8 cellular contexts compared by ENCODE assay signal in genomic region chr16:10827691-10828341, GRCh38. TPM values are rescaled to one million over a fixed set of nuclear protein-coding genes. Genes with fewer than 3 reads are reported as not detected.
DNase-seq lines count a peak whose midpoint lies in the region; ATAC-seq lines count a peak whose summit lies in the region.

No MANE protein-coding gene starts in this region.

- H3K27ac ChIP-seq in temporal lobe (ENCODE audit: low read depth, low read length) (peak overlapping the region; percentile 36), Karpas-422 (ENCODE audit: low read length) (no peak overlapping the region)

- no peak overlapping the region for H3K9ac ChIP-seq in Karpas-422 (ENCODE audit: low read length)

- H4K20me1 ChIP-seq in Karpas-422 (ENCODE audit: insufficient read depth, low read depth, low read length): no peaks in the 10 kb centered on the region

- DNase-seq in HT1080 (ENCODE audit: low read depth) (peak; percentile 83), dedifferentiated amniotic fluid mesenchymal stem cell (ENCODE audit: extremely low spot score) (peak; percentile 77), lung microvascular endothelial cell (ENCODE audit: low read depth in 2 of 2) (peak; percentile 46 to 75), Karpas-422 (no peak), NCI-H526 (lab: John Stamatoyannopoulos, UW) (no peak), NCI-H82 (lab: John Stamatoyannopoulos, UW) (no peak)

- no peaks in the 10 kb centered on the region for H3K36me3 ChIP-seq in Karpas-422 (ENCODE audit: insufficient read depth, low read length)

- ATAC-seq in GM21423 (IDR thresholded peaks at IDR 0.05; ENCODE audit: unreplicated experiment): no peak

- H3K79me2 ChIP-seq in Karpas-422 (ENCODE audit: low read length): no peaks in the 10 kb centered on the region

- H3K27me3 ChIP-seq in Karpas-422 (ENCODE audit: low read length): no peaks in the 10 kb centered on the region; the same call in 1 of the 2 replicates

- H3K4me3 ChIP-seq in Karpas-422 (ENCODE audit: low read length): no peak overlapping the region

- H3K9me2 ChIP-seq in Karpas-422 (replicated peaks; ENCODE audit: insufficient read depth, low read length): no peaks in the 10 kb centered on the region

- no peak overlapping the region for H2AFZ ChIP-seq in Karpas-422 (ENCODE audit: low read length)

- H3K4me1 ChIP-seq in Karpas-422 (ENCODE audit: low read length): no peaks in the 10 kb centered on the region

- no peaks in the 10 kb centered on the region for H3K9me3 ChIP-seq in Karpas-422 (ENCODE audit: low read length)

- no peak overlapping the region for H3K4me2 ChIP-seq in Karpas-422 (ENCODE audit: low read depth, low read length, poor library complexity, severe bottlenecking)

RNA-seq across cellular contexts. Expression of gene TVP23A, which starts 9.2 kb away (rescaled TPM):
- not detected in 2 replicates for total RNA-seq in HT1080 (2014; rRNA removed; shearing (Covaris generic))
- polyA plus RNA-seq in HT1080 (2015; cell fraction: cytosol; rRNA removed): 0.06 and 0.17 TPM in 2 replicates
- not detected in 2 replicates for polyA plus RNA-seq in HT1080 (2015; cell fraction: nucleus; rRNA removed)
- total RNA-seq in lung microvascular endothelial cell: not detected in 2 replicates
- 11.3 TPM for total RNA-seq in temporal lobe
- not detected in 2 replicates for total RNA-seq in Karpas-422 (2014; rRNA removed; shearing (Covaris generic); ENCODE audit: low replicate concordance)

RNA-seq across cellular contexts. Expression of gene CIITA, which starts 49.2 kb away (rescaled TPM):
- total RNA-seq in HT1080 (2014; rRNA removed; shearing (Covaris generic)): 0.30 and 0.55 TPM in 2 replicates
- 1.4 and 1.8 TPM in 2 replicates for polyA plus RNA-seq in HT1080 (2015; cell fraction: cytosol; rRNA removed)
- polyA plus RNA-seq in HT1080 (2015; cell fraction: nucleus; rRNA removed): 7.7 and 9.4 TPM in 2 replicates
- under 0.01 TPM in 1 of 2 replicates, not detected in the other for total RNA-seq in lung microvascular endothelial cell
- 0.25 TPM for total RNA-seq in temporal lobe
- 66.2 and 96.5 TPM in 2 replicates for total RNA-seq in Karpas-422 (2014; rRNA removed; shearing (Covaris generic); ENCODE audit: low replicate concordance)

Comparison
In these comparisons a context has a peak if more than half of its experiments do, and no peak if none do; other contexts are left out.
1. DNase-seq: peak in HT1080 (single experiment), dedifferentiated amniotic fluid mesenchymal stem cell (single experiment) and lung microvascular endothelial cell (2 of 2); none in Karpas-422 (single experiment), NCI-H526 (0 of 2) and NCI-H82 (single experiment).
2. RNA of gene TVP23A, which starts 9.2 kb away (total RNA-seq): 11.3 TPM in temporal lobe (single experiment); not detected in HT1080, not detected in lung microvascular endothelial cell and not detected in Karpas-422; every median in the first group is over 10 times any median in the second.
3. RNA of gene CIITA, which starts 49.2 kb away (total RNA-seq): 66.2 to 96.5 TPM in Karpas-422; 0.30 to 0.55 TPM in HT1080, 0.25 TPM in temporal lobe (single experiment) and under 0.01 TPM in lung microvascular endothelial cell; every median in the first group is over 10 times any median in the second.